In genomic region chr15:96978937-96979473, GRCh38 we compare ENCODE assay signal across 23 cellular contexts.
DNase-seq lines count a peak whose midpoint lies in the region; ATAC-seq, FAIRE-seq and TF ChIP-seq lines count a peak whose summit lies in the region.
"Had no signal": no experiment of that assay in that cellular context is flagged by ENCODE, and none has a peak within 500 bp of the region (broad histone marks: within the 10 kb centered on the region; RNA-seq: fewer than 3 reads in every experiment).

No MANE protein-coding gene starts in this region.

- H3K9me3 ChIP-seq in GM12878 (replicated peaks; ENCODE audit: control insufficient read depth, insufficient read depth, low read length) (no peaks in the 10 kb centered on the region), pancreas (no peaks in the 10 kb centered on the region), thyroid gland (no peaks in the 10 kb centered on the region)
- H3K9me3 ChIP-seq: A549, BE2C had no signal

- H3K4me3 ChIP-seq in GM12878 (no peak overlapping the region), pancreas (no peak overlapping the region), thyroid gland (replicated peaks in 1 of 3) (no peak overlapping the region)
- H3K4me3 ChIP-seq: A549; BLaER1 treated with 17β-estradiol and CSF1 and Interleukin-3, amounts not matched to agents 10 nM and 100 nM had no signal

- no peak for TF ChIP-seq EP300 in GM12878 (IDR thresholded peaks at IDR 0.05; ENCODE audit: borderline replicate concordance in 1 of 2, control insufficient read depth in 1 of 2, low read depth in 2 of 2, low read length in 2 of 2)

- no peak overlapping the region for H3K27ac ChIP-seq in GM12878 (ENCODE audit: control insufficient read depth, insufficient read depth)
- H3K27ac ChIP-seq in pancreas = peak overlapping the region in 1 of 4 donors; percentile 25
- no peak overlapping the region for H3K27ac ChIP-seq in thyroid gland
- H3K27ac ChIP-seq: A549; BLaER1 treated with 17β-estradiol and CSF1 and Interleukin-3, amounts not matched to agents 10 nM and 100 nM had no signal

- H3K36me3 ChIP-seq in GM12878 (ENCODE audit: control insufficient read depth in 2 of 2, insufficient read depth in 2 of 2, low read length in 1 of 2) (no peaks in the 10 kb centered on the region), pancreas (no peaks in the 10 kb centered on the region), thyroid gland (no peaks in the 10 kb centered on the region)
- H3K36me3 ChIP-seq: BE2C; BLaER1 treated with 17β-estradiol and CSF1 and Interleukin-3, amounts not matched to agents 10 nM and 100 nM had no signal

- ATAC-seq in GM12878 (peak; percentile 30; the same call in 2 of the 3 replicates), pancreas (peak in 3 of 4 donors; percentile 31 to 94 (median 55))
- ATAC-seq: A549, HCT116 had no signal

- no peak overlapping the region for H2AFZ ChIP-seq in GM12878 (ENCODE audit: control insufficient read depth, low read depth, low read length)

- no peak overlapping the region for H3K4me2 ChIP-seq in GM12878 (ENCODE audit: control insufficient read depth, insufficient read depth)
- H3K4me2 ChIP-seq: A549; BLaER1 treated with 17β-estradiol and CSF1 and Interleukin-3, amounts not matched to agents 10 nM and 100 nM had no signal

- intact Hi-C loops in GM12878 (cut with micrococcal nuclease; ENCODE audit: unreplicated experiment) = no loop called here
- intact Hi-C loops in pancreas (cut with DNase I) = no loop called here
- intact Hi-C loops in thyroid gland (cut with DNase I) = no loop called here
- intact Hi-C loops in posterior vena cava (cut with DNase I) = no loop called here

- RAD21 ChIA-PET in GM12878 (lab: Charles Lee; ENCODE audit: unreplicated experiment) = interaction anchor here (0.7 to 1.7 kb wide), 12 partner anchors 14 to 393 kb away, joined by 3 to 6 read pairs (median 3); no protein-coding TSS in a partner anchor

- H3K79me2 ChIP-seq in GM12878 (ENCODE audit: control insufficient read depth, insufficient read depth, low read length) = no peaks in the 10 kb centered on the region

- in situ Hi-C loops in GM12878 (cut with MboI) = no loop called here

- WGBS in GM12878 (ENCODE audit: insufficient coverage, insufficient replicate concordance, low lambda C conversion rate, missing lambda C conversion rate) = 1% methylated on average over 5 of the region's 5 CpGs
- 13 to 16% methylated on average over 5 of the region's 5 CpGs for WGBS in pancreas, 2 donors
- whole genome bisulfite sequencing in thyroid gland, 2 donors = 25 to 32% methylated on average over 5 of the region's 5 CpGs

- no peak overlapping the region for H3K9ac ChIP-seq in GM12878 (ENCODE audit: control insufficient read depth, insufficient read depth, low read length)
- H3K9ac ChIP-seq: BLaER1 treated with 17β-estradiol and CSF1 and Interleukin-3, amounts not matched to agents 10 nM and 100 nM had no signal

- DNase-seq in GM12878 (ENCODE audit: low read depth, low spot score) (no peak), islet precursor cell (peak; percentile 60), pancreas (peak in 1 of 6 donors; percentile 56), thyroid gland (peak; percentile 8 to 12), posterior vena cava (ENCODE audit: low spot score) (no peak), NCI-H345 treated with DMSO at 0.1 percent for 48 hours (lab: John Stamatoyannopoulos, UW; ENCODE audit: unreplicated experiment) (no peak), NCI-H1930 (lab: John Stamatoyannopoulos, UW) (no peak)
- DNase-seq: 8988T; ACHN; AML-193; BE2C; CD4-positive, alpha-beta T cell; CD8-positive, alpha-beta memory T cell; DMS 273 treated with DMSO at 0.1 percent for 48 hours; DMS53; DMS79 treated with DMSO at 0.1 percent for 48 hours; GF-D8; H9 had no signal

- TF ChIP-seq POLR2A in GM12878 (IDR thresholded peaks at IDR 0.05; ENCODE audit: low read depth, low read length) (no peak), thyroid gland (IDR thresholded peaks at IDR 0.05) (no peak)

- SMC1A ChIA-PET in GM12878 (lab: Charles Lee; ENCODE audit: uncharacterized antibody, unreplicated experiment) = interaction anchor here (0.8 to 1.7 kb wide), 9 partner anchors 19 to 93 kb away, joined by 3 to 8 read pairs (median 4); no protein-coding TSS in a partner anchor

- TF ChIP-seq CTCF in GM12878 (IDR thresholded peaks at IDR 0.05 in 2 of 3, conservative IDR thresholded peaks at IDR 0.05 in 1 of 3; ENCODE audit: control insufficient read depth in 2 of 3, extremely low read depth in 1 of 3, insufficient read depth in 1 of 3, low read depth in 3 of 3, low read length in 3 of 3) (no peak), pancreas (IDR thresholded peaks at IDR 0.05) (no peak), thyroid gland (IDR thresholded peaks at IDR 0.05) (no peak)

- H3K27me3 ChIP-seq in GM12878 (replicated peaks in 1 of 2; ENCODE audit: control insufficient read depth in 2 of 2, insufficient read depth in 2 of 2, low read length in 1 of 2) (no peaks in the 10 kb centered on the region), pancreas (no peaks in the 10 kb centered on the region), thyroid gland (no peaks in the 10 kb centered on the region)
- H3K27me3 ChIP-seq: BE2C; BLaER1 treated with 17β-estradiol and CSF1 and Interleukin-3, amounts not matched to agents 10 nM and 100 nM had no signal

- POLR2A ChIA-PET in GM12878 (lab: Charles Lee) = interaction anchor here (1.4 kb wide), 1 partner anchor 94 kb away, joined by 5 read pairs; no protein-coding TSS in a partner anchor

- BruUV-seq in GM12878 (replicated peaks; lab: Mats Ljungman, UMichigan) = no TSS peak

- no peak for FAIRE-seq in GM12878 (lab: Jason Lieb, UNC)
- no peak for FAIRE-seq in pancreas (lab: Jason Lieb, UNC)
- FAIRE-seq: A549, D721Med, GM12892 had no signal

- TF ChIP-seq RAD21 in GM12878 (IDR thresholded peaks at IDR 0.05; ENCODE audit: insufficient read depth, low read depth, low read length) = no peak

- H3K4me1 ChIP-seq in GM12878 (ENCODE audit: control insufficient read depth, insufficient read depth, low read length) = no peaks in the 10 kb centered on the region
- H3K4me1 ChIP-seq in pancreas = peaks cover 0 to 6% (median 0%) of the 10 kb centered on the region in 3 donors
- H3K4me1 ChIP-seq in thyroid gland = no peaks in the 10 kb centered on the region
- H3K4me1 ChIP-seq: A549; BE2C; BLaER1 treated with 17β-estradiol and CSF1 and Interleukin-3, amounts not matched to agents 10 nM and 100 nM had no signal

- no peaks in the 10 kb centered on the region for H4K20me1 ChIP-seq in GM12878 (ENCODE audit: control insufficient read depth, insufficient read depth)
- H4K20me1 ChIP-seq: BLaER1 treated with 17β-estradiol and CSF1 and Interleukin-3, amounts not matched to agents 10 nM and 100 nM had no signal

- CTCF ChIA-PET in GM12878 (lab: Yijun Ruan, JAX) = interaction anchor here (1.1 to 1.3 kb wide), 2 partner anchors 86 to 256 kb away, joined by 5 read pairs; no protein-coding TSS in a partner anchor

TF ChIP-seq in GM12878, 131 proteins besides CTCF, POLR2A, EP300 and RAD21:
- TF ChIP-seq IKZF1 (conservative IDR thresholded peaks at IDR 0.05) (peak; percentile 38; the same call in 1 of the 2 replicates), HSF1 (IDR thresholded peaks at IDR 0.05; ENCODE audit: low read depth, low read length) (no peak), IKZF2 (IDR thresholded peaks at IDR 0.05) (peak; percentile 35 to 47; a peak in 2 of 4 replicates), HDGF (IDR thresholded peaks at IDR 0.05) (no peak), BHLHE40 (IDR thresholded peaks at IDR 0.05; ENCODE audit: borderline replicate concordance in 1 of 2, low read depth in 2 of 2, low read length in 1 of 2) (peak; percentile 33 to 80; a peak in 3 of 4 replicates), RELB (IDR thresholded peaks at IDR 0.05; ENCODE audit: low read depth) (0 out of 2 replicates have a peak, but pooled peaks have one; percentile 40), BMI1 (IDR thresholded peaks at IDR 0.05; ENCODE audit: borderline replicate concordance) (0 out of 2 replicates have a peak, but pooled peaks have one; percentile 12)

Comparison
In these comparisons a context has a peak if more than half of its experiments do, and no peak if none do; other contexts are left out.
1. DNase-seq: peak in islet precursor cell (single experiment) and thyroid gland (2 of 2); none in GM12878 (single experiment), posterior vena cava (single experiment), NCI-H345 treated with DMSO at 0.1 percent for 48 hours (single experiment) and NCI-H1930 (0 of 2).